Comparison of ENCODE assay signal across 8 cellular contexts in genomic region chr3:69738859-69739203, GRCh38. TPM values are rescaled to one million over a fixed set of nuclear protein-coding genes. Genes with fewer than 3 reads are reported as not detected.
DNase-seq lines count a peak whose midpoint lies in the region; TF ChIP-seq lines count a peak whose summit lies in the region.

No MANE protein-coding gene starts in this region.

- no peak for TF ChIP-seq CTCF in Peyer's patch (IDR thresholded peaks at IDR 0.05)
- no peak for TF ChIP-seq CTCF in fibroblast of lung (conservative IDR thresholded peaks at IDR 0.05 in 1 of 2, IDR thresholded peaks at IDR 0.05 in 1 of 2; ENCODE audit: low read depth in 1 of 2, low read length in 2 of 2)

- no peak overlapping the region for H3K27ac Mint-ChIP-seq in CD8-positive, alpha-beta memory T cell

- peaks cover 27 to 68% of the 10 kb centered on the region in 2 donors for H3K27me3 Mint-ChIP-seq in CD8-positive, alpha-beta memory T cell

- H3K4me1 ChIP-seq in CD8-positive, alpha-beta memory T cell (ENCODE audit: insufficient read depth, low read length), result no peaks in the 10 kb centered on the region
- peaks cover 0 to 5% (median 0%) of the 10 kb centered on the region in 4 donors for H3K4me1 ChIP-seq in Peyer's patch
- peaks cover 4% of the 10 kb centered on the region for H3K4me1 ChIP-seq in fibroblast of lung (ENCODE audit: control insufficient read depth, extremely low read depth, insufficient read depth, low read length)
- peaks cover 0 to 4% of the 10 kb centered on the region in 2 donors for H3K4me1 ChIP-seq in neuronal stem cell (ENCODE audit: control insufficient read depth in 2 of 2, insufficient read depth in 1 of 2, low read depth in 1 of 2, low read length in 2 of 2)

- H3K36me3 Mint-ChIP-seq in CD8-positive, alpha-beta memory T cell, result no peaks in the 10 kb centered on the region

- no peak overlapping the region for H2BK15ac ChIP-seq in neuronal stem cell (ENCODE audit: low read length)

- peaks cover 3 to 7% (median 5%) of the 10 kb centered on the region in 5 donors for H3K9me3 Mint-ChIP-seq in CD8-positive, alpha-beta memory T cell

- no peaks in the 10 kb centered on the region for H3K36me3 ChIP-seq in CD8-positive, alpha-beta memory T cell (ENCODE audit: insufficient read depth, low read length)
- H3K36me3 ChIP-seq in Peyer's patch (no peaks in the 10 kb centered on the region), fibroblast of lung (ENCODE audit: control insufficient read depth, insufficient read depth, low read length) (no peaks in the 10 kb centered on the region), neuronal stem cell (replicated peaks in 1 of 2; ENCODE audit: control insufficient read depth in 2 of 2, insufficient read depth in 2 of 2, low read length in 2 of 2) (no peaks in the 10 kb centered on the region)

- no peak overlapping the region for H3K9ac ChIP-seq in fibroblast of lung (ENCODE audit: insufficient read depth, low read length)
- H3K9ac ChIP-seq in neuronal stem cell (ENCODE audit: low read depth, low read length, poor library complexity), result no peak overlapping the region

- H3K27ac ChIP-seq in CD8-positive, alpha-beta memory T cell (ENCODE audit: low read depth, low read length), result peak overlapping the region; percentile 60
- peak overlapping the region; percentile 4 to 88 (median 26) for H3K27ac ChIP-seq in Peyer's patch
- H3K27ac ChIP-seq in fibroblast of lung (ENCODE audit: insufficient read depth, low read length), result no peak overlapping the region
- H3K27ac ChIP-seq in neuronal stem cell (replicated peaks; ENCODE audit: low read length), result no peak overlapping the region
- H3K27ac ChIP-seq in caudate nucleus (ENCODE audit: low read depth, low read length), result no peak overlapping the region

- H3K4me2 ChIP-seq in fibroblast of lung (ENCODE audit: extremely low read depth, insufficient read depth, low read length), result peak overlapping the region; percentile 77
- H3K4me2 ChIP-seq in neuronal stem cell (ENCODE audit: insufficient read depth, low read length, poor library complexity, severe bottlenecking), result peak overlapping the region; percentile 99

- no peak overlapping the region for H3K23ac ChIP-seq in neuronal stem cell (ENCODE audit: low read depth, low read length, poor library complexity)

- no peaks in the 10 kb centered on the region for H3K79me1 ChIP-seq in neuronal stem cell (ENCODE audit: low read depth, low read length)

- TF ChIP-seq POLR2A in Peyer's patch (IDR thresholded peaks at IDR 0.05), result no peak

- H2BK5ac ChIP-seq in neuronal stem cell (ENCODE audit: low read length), result no peak overlapping the region

- no peak overlapping the region for H4K8ac ChIP-seq in neuronal stem cell (ENCODE audit: low read depth, low read length)

- H3K27me3 ChIP-seq in CD8-positive, alpha-beta memory T cell (ENCODE audit: insufficient read depth, low read length, poor library complexity, severe bottlenecking), result no peaks in the 10 kb centered on the region
- H3K27me3 ChIP-seq in Peyer's patch (no peaks in the 10 kb centered on the region), fibroblast of lung (ENCODE audit: control insufficient read depth, insufficient read depth, low read length) (no peaks in the 10 kb centered on the region), neuronal stem cell (ENCODE audit: control insufficient read depth in 3 of 3, insufficient read depth in 3 of 3, low read depth in 1 of 3, low read length in 3 of 3) (peaks cover 0 to 48% (median 47%) of the 10 kb centered on the region in 3 experiments)

- H4K91ac ChIP-seq in neuronal stem cell (ENCODE audit: low read depth, low read length, poor library complexity), result no peak overlapping the region

- peaks cover 0 to 9% (median 5%) of the 10 kb centered on the region in 3 donors for H3K4me1 Mint-ChIP-seq in CD8-positive, alpha-beta memory T cell

- POLR2A ChIA-PET in CD8-positive, alpha-beta memory T cell (lab: Charles Lee), result no interaction called here

- H3K14ac ChIP-seq in neuronal stem cell (ENCODE audit: low read length), result no peak overlapping the region

- CTCF ChIA-PET in CD8-positive, alpha-beta memory T cell (lab: Charles Lee), result no interaction called here

- no peak overlapping the region for H3K4ac ChIP-seq in neuronal stem cell (ENCODE audit: low read length)

- H2AK5ac ChIP-seq in neuronal stem cell (ENCODE audit: low read depth, low read length), result no peak overlapping the region

- H3K18ac ChIP-seq in neuronal stem cell (ENCODE audit: low read length), result no peak overlapping the region

- H4K20me1 ChIP-seq in fibroblast of lung (ENCODE audit: control insufficient read depth, extremely low read depth, insufficient read depth, low read length), result no peaks in the 10 kb centered on the region

- H2BK12ac ChIP-seq in neuronal stem cell (ENCODE audit: low read length), result no peak overlapping the region

- no peak for DNase-seq in CD8-positive, alpha-beta memory T cell
- DNase-seq in Peyer's patch (no peak), fibroblast of lung (ENCODE audit: low read depth in 2 of 2) (no peak), neuronal stem cell (ENCODE audit: low spot score) (no peak), NCI-H1048 (lab: John Stamatoyannopoulos, UW) (no peak), caudate nucleus (lab: John Stamatoyannopoulos, UW) (no peak), NCI-H345 (lab: John Stamatoyannopoulos, UW) (no peak)
- DNase-seq in stimulated activated CD4-positive, alpha-beta T cell treated with anti-CD3 and anti-CD28 coated beads, Interleukin-4, amount 100 ng/mL, for 1 hour, result no peak

- H3K4me3 Mint-ChIP-seq in CD8-positive, alpha-beta memory T cell, result peak overlapping the region in 1 of 7 donors; percentile 5

- no CpG with 5 or more reads among the region's 12 CpGs for WGBS in neuronal stem cell (ENCODE audit: extremely low coverage in 2 of 2, insufficient read length in 2 of 2, insufficient replicate concordance in 1 of 2), 2 donors

- H2AFZ ChIP-seq in fibroblast of lung (ENCODE audit: low read length), result peak overlapping the region; percentile 73
- H2AFZ ChIP-seq in neuronal stem cell (ENCODE audit: low read length), result peak overlapping the region; percentile 94

- H3K4me3 ChIP-seq in CD8-positive, alpha-beta memory T cell (ENCODE audit: low read length), result no peak overlapping the region
- H3K4me3 ChIP-seq in Peyer's patch (peak overlapping the region in 3 of 4 donors; percentile 56 to 81 (median 70)), fibroblast of lung (replicated peaks in 1 of 4; ENCODE audit: control extremely low read depth in 1 of 4, insufficient read depth in 1 of 4, low read depth in 3 of 4, low read length in 4 of 4) (peak overlapping the region; percentile 48 to 92 (median 69)), neuronal stem cell (ENCODE audit: low read length in 2 of 2) (peak overlapping the region; percentile 50 to 70)

- peaks cover 5% of the 10 kb centered on the region for H3K79me2 ChIP-seq in fibroblast of lung (ENCODE audit: control insufficient read depth, insufficient read depth, low read length)

- H3K9me3 ChIP-seq in CD8-positive, alpha-beta memory T cell (ENCODE audit: low read length), result no peaks in the 10 kb centered on the region
- H3K9me3 ChIP-seq in Peyer's patch, result no peaks in the 10 kb centered on the region
- H3K9me3 ChIP-seq in fibroblast of lung (ENCODE audit: control insufficient read depth, insufficient read depth, low read depth, low read length), result no peaks in the 10 kb centered on the region
- no peaks in the 10 kb centered on the region for H3K9me3 ChIP-seq in neuronal stem cell (replicated peaks in 1 of 2; ENCODE audit: control insufficient read depth in 2 of 2, insufficient read depth in 1 of 2, low read depth in 1 of 2, low read length in 2 of 2)

- no peak overlapping the region for H2BK120ac ChIP-seq in neuronal stem cell (ENCODE audit: low read depth, low read length)

RNA-seq across cellular contexts. Expression of gene MITF, which starts 0.4 kb away (rescaled TPM):
- total RNA-seq in CD8-positive, alpha-beta memory T cell, result under 1 TPM; 0.38 to 0.81 TPM
- not detected for polyA plus RNA-seq in CD8-positive, alpha-beta memory T cell
- 1 to 10 TPM; 2.1 to 9.1 (median 4.7) TPM for total RNA-seq in Peyer's patch
- 22.3 and 34.3 TPM in 2 replicates for total RNA-seq in fibroblast of lung
- polyA plus RNA-seq in fibroblast of lung, result 21.0 and 31.6 TPM in 2 replicates
- 11.1 and 17.8 TPM in 2 replicates for polyA plus RNA-seq in fibroblast of lung (2012)
- 38.9 and 47.8 TPM in 2 replicates for polyA minus RNA-seq in fibroblast of lung (ENCODE audit: low replicate concordance)
- 0.57 TPM for polyA plus RNA-seq in neuronal stem cell (2013, experiment 1 of 2)
- polyA plus RNA-seq in neuronal stem cell (2013, experiment 2 of 2), result 0.64 TPM

Comparison
In these comparisons a context has a peak if more than half of its experiments do, and no peak if none do; other contexts are left out.
1. H3K27ac ChIP-seq: peak in CD8-positive, alpha-beta memory T cell (single experiment) and Peyer's patch (4 of 4); none in fibroblast of lung (single experiment), neuronal stem cell (single experiment) and caudate nucleus (single experiment).